15 cellular contexts compared by ENCODE assay signal in the genomic region with DNA sequence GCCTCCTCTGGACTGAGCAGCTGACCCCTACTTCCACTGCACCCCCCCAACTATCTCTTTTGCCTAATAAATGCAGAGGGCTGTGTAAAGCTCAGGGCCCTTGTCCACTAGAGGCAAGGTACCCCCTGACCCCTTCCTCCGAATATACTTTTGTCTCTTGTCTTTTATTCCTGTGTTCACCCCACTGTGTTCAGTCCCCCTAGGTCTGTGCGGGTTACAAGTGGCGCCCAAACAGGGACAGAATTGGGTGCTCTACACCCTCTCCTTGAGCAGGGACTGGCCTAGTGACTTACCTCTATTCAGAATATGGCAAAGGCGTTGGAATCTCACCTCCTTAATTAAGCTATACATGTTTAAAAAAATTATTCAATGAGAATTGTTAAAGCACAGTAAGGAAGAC. TPM values are rescaled to one million over a fixed set of nuclear protein-coding genes. Genes with fewer than 3 reads are reported as not detected.
DNase-seq lines count a peak whose midpoint lies in the region; ATAC-seq, FAIRE-seq and TF ChIP-seq lines count a peak whose summit lies in the region.
"Had no signal": no experiment of that assay in that cellular context is flagged by ENCODE, and none has a peak within 500 bp of the region (broad histone marks: within the 10 kb centered on the region; RNA-seq: fewer than 3 reads in every experiment).

No MANE protein-coding gene starts in this region.

- no peaks in the 10 kb centered on the region for H3K27me3 Mint-ChIP-seq in stimulated activated naive CD8-positive, alpha-beta T cell treated with anti-CD3 and anti-CD28 coated beads, Interleukin-15, amount 100 ng/mL, for 72 hours
- H3K27me3 Mint-ChIP-seq: T-cell had no signal

- H3K27ac Mint-ChIP-seq in stimulated activated naive CD8-positive, alpha-beta T cell treated with anti-CD3 and anti-CD28 coated beads, Interleukin-15, amount 100 ng/mL, for 72 hours: no peak overlapping the region
- H3K27ac Mint-ChIP-seq: CD14-positive monocyte, T-cell had no signal

- H3K9me3 ChIP-seq in right cardiac atrium (ENCODE audit: control insufficient read depth, low read length): peaks cover 31% of the 10 kb centered on the region

- no peak overlapping the region for H3K27ac ChIP-seq in right cardiac atrium (ENCODE audit: low read length)
- H3K27ac ChIP-seq: adrenal gland had no signal

- intact Hi-C loops in right cardiac atrium (cut with DNase I): no loop called here

- no peaks in the 10 kb centered on the region for H3K4me1 ChIP-seq in right cardiac atrium (ENCODE audit: control insufficient read depth, insufficient read depth, low read length)
- H3K4me1 ChIP-seq: adrenal gland had no signal

- H3K4me1 Mint-ChIP-seq in stimulated activated naive CD8-positive, alpha-beta T cell treated with anti-CD3 and anti-CD28 coated beads, Interleukin-15, amount 100 ng/mL, for 72 hours: no peaks in the 10 kb centered on the region
- H3K4me1 Mint-ChIP-seq: CD14-positive monocyte, T-cell had no signal

- H3K4me3 Mint-ChIP-seq in stimulated activated naive CD8-positive, alpha-beta T cell treated with anti-CD3 and anti-CD28 coated beads, Interleukin-15, amount 100 ng/mL, for 72 hours: no peak overlapping the region
- H3K4me3 Mint-ChIP-seq: CD14-positive monocyte, T-cell had no signal

- ATAC-seq in stimulated activated naive CD8-positive, alpha-beta T cell treated with anti-CD3 and anti-CD28 coated beads, Interleukin-15, Interleukin-2, amounts not matched to agents 100 U/mL and 50 U/mL, for 24 hours: no peak
- no peak for ATAC-seq in stimulated activated naive CD8-positive, alpha-beta T cell treated with anti-CD3 and anti-CD28 coated beads, Interleukin-15, amount 100 ng/mL, for 72 hours
- no peak for ATAC-seq in right cardiac atrium
- ATAC-seq: T-cell had no signal

- no peaks in the 10 kb centered on the region for H3K27me3 ChIP-seq in right cardiac atrium (ENCODE audit: control insufficient read depth, insufficient read depth)
- H3K27me3 ChIP-seq: adrenal gland had no signal

- peak; percentile 33 for DNase-seq in stimulated activated naive CD8-positive, alpha-beta T cell treated with anti-CD3 and anti-CD28 coated beads, Interleukin-15, Interleukin-2, amounts not matched to agents 100 U/mL and 50 U/mL, for 24 hours
- DNase-seq in stimulated activated naive CD8-positive, alpha-beta T cell treated with anti-CD3 and anti-CD28 coated beads, Interleukin-15, amount 100 ng/mL, for 72 hours: no peak
- peak; percentile 7 for DNase-seq in T-helper 9 cell
- DNase-seq in fibroblast of villous mesenchyme (ENCODE audit: low read depth): peak; percentile 42
- no peak for DNase-seq in urothelium cell line (ENCODE audit: low spot score)
- no peak for DNase-seq in RCC 7860 (ENCODE audit: low spot score)
- DNase-seq in ureter (ENCODE audit: low spot score): no peak
- DNase-seq in right cardiac atrium: no peak
- DNase-seq: adrenal gland; effector CD8-positive, alpha-beta T cell; NCI-H1105; NK-92 treated with Interleukin-12 subunit alpha and Interleukin-12 subunit beta, amount 100 ng/mL, for 24 hours had no signal

- no peak for TF ChIP-seq CTCF in fibroblast of villous mesenchyme (IDR thresholded peaks at IDR 0.05; ENCODE audit: insufficient read depth, low read depth, low read length)

- 98% methylated on average over 4 of the region's 4 CpGs for WGBS in right cardiac atrium

- peaks cover 44 to 64% of the 10 kb centered on the region in 2 donors for H3K9me3 Mint-ChIP-seq in stimulated activated naive CD8-positive, alpha-beta T cell treated with anti-CD3 and anti-CD28 coated beads, Interleukin-15, amount 100 ng/mL, for 72 hours

- H3K4me3 ChIP-seq in fibroblast of villous mesenchyme (ENCODE audit: low read depth, low read length): no peak overlapping the region
- no peak overlapping the region for H3K4me3 ChIP-seq in right cardiac atrium (ENCODE audit: low read length)
- H3K4me3 ChIP-seq: smooth muscle cell had no signal

- FAIRE-seq in urothelium cell line (lab: Jason Lieb, UNC) (no peak), RCC 7860 (lab: Jason Lieb, UNC) (no peak)

RNA-seq across cellular contexts. Expression of gene ZNF350, which starts 15.0 kb away (rescaled TPM):
- total RNA-seq in fibroblast of villous mesenchyme: 6.8 and 7.8 TPM in 2 replicates
- total RNA-seq in ureter: 23.3 TPM
- 10 to 100 TPM in 1 of 4 donors, 1 to 10 TPM in 3; 9.2 to 11.3 (median 9.8) TPM for total RNA-seq in right cardiac atrium
- 5.2 TPM for polyA plus RNA-seq in right cardiac atrium

RNA-seq across cellular contexts. Expression of gene ZNF615, which starts 36.4 kb away (rescaled TPM):
- total RNA-seq in fibroblast of villous mesenchyme: 9.0 and 9.9 TPM in 2 replicates
- total RNA-seq in ureter: 14.9 TPM
- total RNA-seq in right cardiac atrium: 10 to 100 TPM; 13.0 to 15.6 (median 15.1) TPM
- 5.4 TPM for polyA plus RNA-seq in right cardiac atrium

RNA-seq across cellular contexts. Expression of gene ZNF613, which starts 44.4 kb away (rescaled TPM):
- total RNA-seq in fibroblast of villous mesenchyme: 5.2 and 10.8 TPM in 2 replicates
- 10.2 TPM for total RNA-seq in ureter
- 1 to 10 TPM; 3.4 to 6.2 (median 5.3) TPM for total RNA-seq in right cardiac atrium
- polyA plus RNA-seq in right cardiac atrium: 3.9 TPM

RNA-seq across cellular contexts. Expression of gene ZNF614, which starts 56.6 kb away (rescaled TPM):
- total RNA-seq in fibroblast of villous mesenchyme: 7.7 and 12.1 TPM in 2 replicates
- 10.0 TPM for total RNA-seq in ureter
- total RNA-seq in right cardiac atrium: 10 to 100 TPM in 1 of 4 donors, 1 to 10 TPM in 3; 7.5 to 10.5 (median 8.0) TPM
- polyA plus RNA-seq in right cardiac atrium: 4.0 TPM

Comparison
In these comparisons a context has a peak if more than half of its experiments do, and no peak if none do; other contexts are left out.
1. DNase-seq: peak in stimulated activated naive CD8-positive, alpha-beta T cell treated with anti-CD3 and anti-CD28 coated beads, Interleukin-15, Interleukin-2, amounts not matched to agents 100 U/mL and 50 U/mL, for 24 hours (single experiment), T-helper 9 cell (single experiment) and fibroblast of villous mesenchyme (single experiment); none in stimulated activated naive CD8-positive, alpha-beta T cell treated with anti-CD3 and anti-CD28 coated beads, Interleukin-15, amount 100 ng/mL, for 72 hours (0 of 2), urothelium cell line (single experiment), RCC 7860 (single experiment), ureter (single experiment) and right cardiac atrium (0 of 3).